In the genomic region with DNA sequence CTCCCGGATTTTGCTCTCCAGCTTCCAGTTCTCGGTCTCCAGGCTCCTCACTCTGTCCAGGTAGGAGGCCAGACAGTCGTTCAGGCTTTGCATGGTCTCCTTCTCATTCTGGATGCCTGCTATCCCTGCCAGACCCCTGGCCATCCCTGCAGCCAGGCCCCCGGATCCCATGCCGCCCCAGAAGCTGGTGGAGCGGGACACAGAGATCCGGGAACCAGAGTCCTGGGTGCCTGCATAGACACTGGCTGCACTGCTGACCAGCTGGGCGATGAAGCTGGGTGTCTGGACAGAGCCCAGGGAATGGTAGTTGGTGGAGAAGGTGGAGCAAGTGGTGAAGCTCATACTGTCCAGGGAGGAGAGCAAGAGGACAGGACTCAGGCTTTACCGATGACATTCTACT, we compare ENCODE assay signal across 26 cellular contexts. TPM values are rescaled to one million over a fixed set of nuclear protein-coding genes. Genes with fewer than 3 reads are reported as not detected.
"Had no signal": no experiment of that assay in that cellular context is flagged by ENCODE, and none has a peak within 500 bp of the region (broad histone marks: within the 10 kb centered on the region; RNA-seq: fewer than 3 reads in every experiment).

No MANE protein-coding gene starts in this region.

- H3K4me1 ChIP-seq: colonic mucosa, gastrocnemius medialis had no signal

- H3K9me3 Mint-ChIP-seq: effector memory CD8-positive, alpha-beta T cell; endodermal cell had no signal

- H3K9me3 ChIP-seq: colonic mucosa, esophagus muscularis mucosa, esophagus squamous epithelium, gastrocnemius medialis, gastroesophageal sphincter, heart left ventricle, heart right ventricle had no signal

- DNase-seq: colonic mucosa; cortex of kidney; dermis blood vessel endothelial cell; dorsolateral prefrontal cortex; effector CD4-positive, alpha-beta T cell; effector CD8-positive, alpha-beta T cell; effector memory CD4-positive, alpha-beta T cell; effector memory CD8-positive, alpha-beta T cell; endodermal cell; erythroblast; esophagus squamous epithelium; foreskin fibroblast; foreskin keratinocyte; foreskin melanocyte; gastrocnemius medialis; glutamatergic neuron; head of caudate nucleus; heart left ventricle; heart right ventricle had no signal

- H3K27ac ChIP-seq: colonic mucosa, coronary artery, dorsolateral prefrontal cortex, epithelial cell of prostate, esophagus muscularis mucosa, esophagus squamous epithelium, foreskin keratinocyte, gastrocnemius medialis, gastroesophageal sphincter had no signal

- H3K4me1 Mint-ChIP-seq: endodermal cell had no signal

- H3K27ac Mint-ChIP-seq: effector memory CD8-positive, alpha-beta T cell; endodermal cell had no signal

- H3K36me3 ChIP-seq: colonic mucosa, esophagus muscularis mucosa, esophagus squamous epithelium, gastrocnemius medialis, gastroesophageal sphincter, heart left ventricle, heart right ventricle had no signal

- H3K4me3 ChIP-seq: colonic mucosa, coronary artery, dorsolateral prefrontal cortex, esophagus muscularis mucosa, esophagus squamous epithelium, gastrocnemius medialis, gastroesophageal sphincter, heart left ventricle, heart right ventricle had no signal

- ATAC-seq: effector memory CD8-positive, alpha-beta T cell; esophagus mucosa; foreskin keratinocyte; gastrocnemius medialis; gastroesophageal sphincter; heart left ventricle; heart right ventricle had no signal

- H3K27me3 ChIP-seq: gastrocnemius medialis had no signal

- H3K4me3 Mint-ChIP-seq: effector memory CD8-positive, alpha-beta T cell; endodermal cell had no signal

RNA-seq across cellular contexts. Expression of gene CALHM6, which starts 2.9 kb away (rescaled TPM):
- total RNA-seq: endothelial cell of umbilical vein, fibroblast of villous mesenchyme had no signal
